In genomic region chrX:120264315-120264714, GRCh38 we compare ENCODE assay signal across 23 cellular contexts. TPM values are rescaled to one million over a fixed set of nuclear protein-coding genes. Genes with fewer than 3 reads are reported as not detected.
"Had no signal": no experiment of that assay in that cellular context is flagged by ENCODE, and none has a peak within 500 bp of the region (broad histone marks: within the 10 kb centered on the region; RNA-seq: fewer than 3 reads in every experiment).

No MANE protein-coding gene starts in this region.

- H3K27ac ChIP-seq: epithelial cell of prostate, hepatocyte, parathyroid adenoma, thoracic aorta had no signal

- H3K4me3 Mint-ChIP-seq: activated B cell treated with CpG ODN at 0.5 μM for 24 hours; activated CD4-positive, alpha-beta memory T cell treated with anti-CD3 and anti-CD28 coated beads for 36 hours; activated naive CD8-positive, alpha-beta T cell treated with anti-CD3 and anti-CD28 coated beads, Interleukin-2, amount 10 ng/mL, durations not matched to agents 7 days and 5 days; activated T-helper 1 cell treated with anti-CD3 and anti-CD28 coated beads, Interleukin-12 subunit alpha, Interleukin-12 subunit beta, Interleukin-2, Interleukin-4 antibody, amounts not matched to agents 30 ng/mL and 10 ng/mL and 1 ng/mL, durations not matched to agents 14 hours and 24 hours and 36 hours; endodermal cell; nephron; stimulated activated naive B cell treated with anti-CD40 and anti-IgM and Interleukin-4, amounts not matched to agents 10 μg/mL and 1 μg/mL and 100 μg/mL, for 72 hours had no signal

- H2AFZ ChIP-seq: hepatocyte, parathyroid adenoma had no signal

- H3K27ac Mint-ChIP-seq: activated B cell treated with CpG ODN at 0.5 μM for 24 hours; activated CD4-positive, alpha-beta memory T cell treated with anti-CD3 and anti-CD28 coated beads for 36 hours; activated naive CD8-positive, alpha-beta T cell treated with anti-CD3 and anti-CD28 coated beads, Interleukin-2, amount 10 ng/mL, durations not matched to agents 7 days and 5 days; activated T-helper 1 cell treated with anti-CD3 and anti-CD28 coated beads, Interleukin-12 subunit alpha, Interleukin-12 subunit beta, Interleukin-2, Interleukin-4 antibody, amounts not matched to agents 30 ng/mL and 10 ng/mL and 1 ng/mL, durations not matched to agents 14 hours and 24 hours and 36 hours; endodermal cell; nephron; stimulated activated naive B cell treated with anti-CD40 and anti-IgM and Interleukin-4, amounts not matched to agents 10 μg/mL and 1 μg/mL and 100 μg/mL, for 72 hours had no signal

- H3K27me3 ChIP-seq: hepatocyte, spleen had no signal

- H3K36me3 Mint-ChIP-seq: activated CD4-positive, alpha-beta memory T cell treated with anti-CD3 and anti-CD28 coated beads for 36 hours; activated naive CD8-positive, alpha-beta T cell treated with anti-CD3 and anti-CD28 coated beads, Interleukin-2, amount 10 ng/mL, durations not matched to agents 7 days and 5 days; stimulated activated naive B cell treated with anti-CD40 and anti-IgM and Interleukin-4, amounts not matched to agents 10 μg/mL and 1 μg/mL and 100 μg/mL, for 72 hours had no signal

- H3K4me1 ChIP-seq: parathyroid adenoma had no signal

- H3K9ac ChIP-seq: parathyroid adenoma had no signal

- H3K4me2 ChIP-seq: hepatocyte had no signal

- DNase-seq: activated B cell treated with CpG ODN at 0.5 μM for 24 hours; activated CD4-positive, alpha-beta memory T cell treated with anti-CD3 and anti-CD28 coated beads for 36 hours; activated CD4-positive, alpha-beta T cell treated with anti-CD3 and anti-CD28 coated beads for 4 hours; activated naive CD4-positive, alpha-beta T cell treated with Interleukin-2 at 50 U/mL for 16 hours; activated naive CD8-positive, alpha-beta T cell treated with anti-CD3 and anti-CD28 coated beads, Interleukin-2, amount 10 ng/mL, durations not matched to agents 7 days and 5 days; activated T-cell treated with anti-CD3 and anti-CD28 coated beads for 4 hours; endodermal cell; foreskin fibroblast; left colon; midbrain; spleen; stimulated activated CD4-positive, alpha-beta T cell treated with anti-CD3 and anti-CD28 coated beads, Interleukin-4, amount 100 ng/mL, for 4 hours; stimulated activated naive B cell treated with anti-CD40 and anti-IgM and Interleukin-4, amounts not matched to agents 10 μg/mL and 1 μg/mL and 100 μg/mL, for 72 hours; T-helper 2 cell had no signal

- H3K9me3 Mint-ChIP-seq: activated B cell treated with CpG ODN at 0.5 μM for 24 hours; activated CD4-positive, alpha-beta memory T cell treated with anti-CD3 and anti-CD28 coated beads for 36 hours; activated naive CD8-positive, alpha-beta T cell treated with anti-CD3 and anti-CD28 coated beads, Interleukin-2, amount 10 ng/mL, durations not matched to agents 7 days and 5 days; activated T-helper 1 cell treated with anti-CD3 and anti-CD28 coated beads, Interleukin-12 subunit alpha, Interleukin-12 subunit beta, Interleukin-2, Interleukin-4 antibody, amounts not matched to agents 30 ng/mL and 10 ng/mL and 1 ng/mL, durations not matched to agents 14 hours and 24 hours and 36 hours; nephron; stimulated activated naive B cell treated with anti-CD40 and anti-IgM and Interleukin-4, amounts not matched to agents 10 μg/mL and 1 μg/mL and 100 μg/mL, for 72 hours had no signal

- H3K79me2 ChIP-seq: hepatocyte, parathyroid adenoma had no signal

- H3K9me3 ChIP-seq: spleen, thoracic aorta had no signal

- H3K4me3 ChIP-seq: hepatocyte, lung, spleen, thoracic aorta had no signal

- H3K36me3 ChIP-seq: spleen, thoracic aorta had no signal

- ATAC-seq: left colon; stimulated activated naive B cell treated with anti-CD40 and anti-IgM and Interleukin-4, amounts not matched to agents 10 μg/mL and 1 μg/mL and 100 μg/mL, for 72 hours had no signal

- H3K4me1 Mint-ChIP-seq: activated naive CD8-positive, alpha-beta T cell treated with anti-CD3 and anti-CD28 coated beads, Interleukin-2, amount 10 ng/mL, durations not matched to agents 7 days and 5 days; nephron had no signal

- H3K27me3 Mint-ChIP-seq: activated B cell treated with CpG ODN at 0.5 μM for 24 hours; activated CD4-positive, alpha-beta memory T cell treated with anti-CD3 and anti-CD28 coated beads for 36 hours; stimulated activated naive B cell treated with anti-CD40 and anti-IgM and Interleukin-4, amounts not matched to agents 10 μg/mL and 1 μg/mL and 100 μg/mL, for 72 hours had no signal

RNA-seq across cellular contexts. Expression of gene TMEM255A, which starts 46.9 kb away (rescaled TPM):
- total RNA-seq: activated CD4-positive, alpha-beta memory T cell treated with anti-CD3 and anti-CD28 coated beads for 36 hours; activated T-helper 1 cell treated with anti-CD3 and anti-CD28 coated beads, Interleukin-12 subunit alpha, Interleukin-12 subunit beta, Interleukin-2, Interleukin-4 antibody, amounts not matched to agents 30 ng/mL and 10 ng/mL and 1 ng/mL, durations not matched to agents 14 hours and 24 hours and 36 hours; dermis microvascular lymphatic vessel endothelial cell; glomerular endothelial cell had no signal
